ENCODE assay signal across 9 cellular contexts in the genomic region with DNA sequence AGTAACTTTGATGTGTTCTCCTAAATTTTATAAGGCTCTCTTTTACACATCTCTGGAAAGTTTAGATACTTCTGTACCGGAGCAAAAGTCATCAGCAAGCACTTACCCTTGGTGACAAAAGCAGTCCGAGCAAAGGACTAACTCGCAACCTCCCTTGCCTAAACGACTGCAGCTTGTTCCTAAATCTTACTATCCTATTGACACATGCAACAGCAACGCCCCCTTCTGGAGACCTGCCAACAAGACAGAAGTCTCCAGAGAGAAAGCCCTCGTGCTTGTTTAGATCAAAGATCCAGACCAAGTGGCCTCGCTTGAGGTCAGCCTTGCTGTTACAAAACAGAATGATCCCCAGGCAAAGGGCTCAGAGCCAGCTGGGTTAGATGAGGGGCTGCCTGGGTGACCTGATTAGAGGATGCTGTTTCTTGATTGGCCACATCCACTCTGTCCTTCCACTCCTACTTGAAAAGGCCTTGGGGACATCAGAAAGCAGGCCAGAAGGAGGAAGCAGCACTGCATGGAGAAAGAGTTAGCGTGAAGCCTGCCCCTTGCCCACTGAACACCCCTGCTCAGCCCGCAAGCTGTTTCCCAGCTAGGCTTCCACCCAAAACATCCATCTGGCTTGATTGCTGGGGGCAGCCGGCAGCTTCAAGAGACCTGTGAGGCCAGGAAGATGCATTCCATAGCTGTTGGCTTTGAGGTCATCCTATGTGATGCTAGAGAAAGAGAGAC.
DNase-seq lines count a peak whose midpoint lies in the region; ATAC-seq, FAIRE-seq and TF ChIP-seq lines count a peak whose summit lies in the region.
"Had no signal": no experiment of that assay in that cellular context is flagged by ENCODE, and none has a peak within 500 bp of the region (broad histone marks: within the 10 kb centered on the region; RNA-seq: fewer than 3 reads in every experiment).

No MANE protein-coding gene starts in this region.

- H3K27me3 ChIP-seq in HAP-1 (ENCODE audit: low read depth), result no peaks in the 10 kb centered on the region

- H3K4me1 Mint-ChIP-seq in brain, result peaks cover 12% of the 10 kb centered on the region
- H3K4me1 Mint-ChIP-seq in immature natural killer cell, result no peaks in the 10 kb centered on the region

- peaks cover 5% of the 10 kb centered on the region for H3K27me3 Mint-ChIP-seq in brain
- peaks cover under 1 to 3% (median 2%) of the 10 kb centered on the region in 3 donors for H3K27me3 Mint-ChIP-seq in immature natural killer cell (ENCODE audit: low read depth in 3 of 3)

- ATAC-seq in GM18873 (IDR thresholded peaks at IDR 0.05; ENCODE audit: low FRiP score, unreplicated experiment), result no peak

- in situ Hi-C loops in HAP-1 (cut with MboI; ENCODE audit: low sequenced_read_pairs), result loop anchor here (5.0 kb wide), 1 partner anchor 191 kb away; no protein-coding TSS in a partner anchor

- FAIRE-seq in TTC549 (lab: Jason Lieb, UNC), result peak; percentile 78

- H3K36me3 Mint-ChIP-seq in brain (no peaks in the 10 kb centered on the region), immature natural killer cell (no peaks in the 10 kb centered on the region)
- H3K36me3 Mint-ChIP-seq: activated naive CD8-positive, alpha-beta T cell had no signal

- peak; percentile 91 for DNase-seq in DMS 273 (lab: John Stamatoyannopoulos, UW; ENCODE audit: unreplicated experiment)
- peak; percentile 85 to 96 for DNase-seq in HAP-1 (ENCODE audit: low spot score in 2 of 2)
- DNase-seq in NCI-H187 (lab: John Stamatoyannopoulos, UW), result peak; percentile 48 to 75
- DNase-seq in immature natural killer cell, result peak; percentile 42 to 61 (median 50)
- peak; percentile 53 for DNase-seq in stimulated activated CD4-positive, alpha-beta T cell treated with anti-CD3 and anti-CD28 coated beads, Interleukin-15, amount 100 ng/mL, for 1 hour (ENCODE audit: low read depth in 1 of 2, low spot score in 1 of 2)

- H3K27ac Mint-ChIP-seq in brain, result peak overlapping the region in 3 of 5 experiments; percentile 3 to 77 (median 51)
- H3K27ac Mint-ChIP-seq in immature natural killer cell, result no peak overlapping the region
- H3K27ac Mint-ChIP-seq: activated naive CD8-positive, alpha-beta T cell had no signal

- H3K36me3 ChIP-seq in HAP-1 (replicated peaks), result no peaks in the 10 kb centered on the region

- H3K4me3 Mint-ChIP-seq in brain, result no peak overlapping the region
- H3K4me3 Mint-ChIP-seq in immature natural killer cell, result no peak overlapping the region
- H3K4me3 Mint-ChIP-seq: activated naive CD8-positive, alpha-beta T cell had no signal

- H3K9me3 Mint-ChIP-seq in brain, result peaks cover 0 to 3% (median under 1%) of the 10 kb centered on the region in 5 experiments
- no peaks in the 10 kb centered on the region for H3K9me3 Mint-ChIP-seq in immature natural killer cell

- peak; percentile 66 to 77 for TF ChIP-seq CTCF in brain (conservative IDR thresholded peaks at IDR 0.05)

- H3K4me1 ChIP-seq in HAP-1, result no peaks in the 10 kb centered on the region; the same call in 1 of the 2 replicates

- H3K9me3 ChIP-seq in HAP-1, result no peaks in the 10 kb centered on the region

- H3K4me3 ChIP-seq in HAP-1, result no peak overlapping the region

Comparison
In these comparisons a context has a peak if more than half of its experiments do, and no peak if none do; other contexts are left out.
1. H3K27ac Mint-ChIP-seq: peak in brain (3 of 5); none in immature natural killer cell (0 of 6).
2. Peak in every context shown above with its lines, with median percentiles within 50 percentile points of each other: DNase-seq.